In the genomic region with DNA sequence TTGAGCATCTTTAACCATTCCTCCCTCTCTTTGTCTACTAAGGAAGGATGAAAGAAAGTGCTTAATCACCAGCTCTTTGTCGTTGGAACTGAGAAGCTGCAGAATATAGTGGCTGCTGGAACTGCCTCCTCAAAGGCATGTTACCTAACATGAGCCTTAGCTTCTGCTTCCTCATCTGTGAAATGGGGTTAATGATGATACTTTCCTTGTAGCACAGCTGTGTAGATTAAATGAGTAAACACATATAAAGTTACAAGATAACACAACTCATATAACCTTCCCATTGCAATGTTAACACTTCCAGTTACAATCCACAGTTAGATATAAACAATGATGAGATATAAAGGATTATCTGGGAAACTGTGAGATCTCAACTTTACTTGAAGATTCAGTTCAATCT, we compare ENCODE assay signal across 15 cellular contexts.
"Had no signal": no experiment of that assay in that cellular context is flagged by ENCODE, and none has a peak within 500 bp of the region (broad histone marks: within the 10 kb centered on the region; RNA-seq: fewer than 3 reads in every experiment).

No MANE protein-coding gene starts in this region.

- H3K4me3 ChIP-seq: colonic mucosa, esophagus squamous epithelium, lower lobe of right lung, ovary, spleen, suprapubic skin had no signal

- H3K4me1 ChIP-seq: lower lobe of right lung, suprapubic skin had no signal

- H3K9me3 ChIP-seq: colonic mucosa, esophagus squamous epithelium, lower lobe of right lung, ovary, spleen, suprapubic skin had no signal

- H3K36me3 ChIP-seq: colonic mucosa, esophagus squamous epithelium, lower lobe of right lung, ovary, spleen, suprapubic skin had no signal

- ATAC-seq: activated CD8-positive, alpha-beta T cell treated with anti-CD3 and anti-CD28 coated beads, Interleukin-2, amount 10 ng/mL, durations not matched to agents 7 days and 5 days; lower lobe of right lung; sciatic nerve had no signal

- H3K27ac ChIP-seq: colonic mucosa, esophagus squamous epithelium, lower lobe of right lung, ovary, spleen, suprapubic skin had no signal

- H3K27me3 ChIP-seq: colonic mucosa, esophagus squamous epithelium, ovary, spleen, suprapubic skin had no signal

- DNase-seq: activated B cell treated with CpG ODN at 0.5 μM for 24 hours; activated CD8-positive, alpha-beta memory T cell treated with anti-CD3 and anti-CD28 coated beads, Interleukin-2, amount 50 U/mL, for 4 hours; activated CD8-positive, alpha-beta T cell treated with anti-CD3 and anti-CD28 coated beads, Interleukin-2, amount 10 ng/mL, durations not matched to agents 7 days and 5 days; activated gamma-delta T cell; amygdala; central memory CD4-positive, alpha-beta T cell; colonic mucosa; esophagus squamous epithelium; glutamatergic neuron; hypothalamus; lower lobe of right lung; ovary; spleen had no signal
